In the genomic region with DNA sequence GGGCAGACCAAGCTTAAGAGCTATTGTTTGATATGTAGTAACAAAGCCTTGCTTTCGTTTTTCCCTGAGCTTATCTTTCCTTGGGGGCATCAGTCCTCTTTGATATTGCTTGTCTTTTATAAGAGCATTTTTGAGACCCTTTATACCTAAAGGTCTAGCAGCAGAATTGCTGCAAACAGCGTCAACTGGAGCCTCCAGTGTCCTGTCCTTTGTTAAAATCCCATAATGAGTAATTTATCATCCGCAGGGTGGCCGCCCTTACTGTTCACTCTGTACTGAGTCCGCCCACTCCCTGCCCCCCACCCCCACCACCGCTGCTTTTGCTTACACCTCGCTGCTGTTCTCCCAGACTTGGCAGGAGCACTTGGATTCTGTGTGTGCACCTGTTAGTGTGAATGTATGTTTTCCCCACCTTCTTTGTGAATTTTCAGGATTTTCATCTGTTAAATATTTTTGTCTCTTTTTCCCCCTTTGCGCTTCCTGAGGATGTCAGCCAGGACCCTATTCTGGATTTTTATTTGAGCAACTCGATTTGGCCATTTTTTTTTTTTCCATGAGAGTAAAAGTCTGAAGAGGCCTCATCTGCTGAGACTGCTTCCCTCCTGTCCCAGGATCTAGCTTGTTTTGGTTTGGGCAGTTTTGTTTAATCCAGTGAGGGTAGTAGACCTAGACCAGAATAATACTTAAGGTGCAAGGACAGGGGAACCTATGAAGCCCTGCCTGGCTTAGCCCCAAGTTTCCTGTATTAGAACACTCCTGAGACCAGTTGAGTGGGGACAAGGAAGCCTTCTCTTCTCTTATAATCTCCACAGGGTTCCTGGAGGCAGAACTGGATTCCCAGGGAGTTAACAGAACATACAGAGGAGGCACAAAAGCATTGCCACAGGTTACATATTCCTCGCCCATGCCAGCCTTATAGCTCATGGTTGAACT, we compare ENCODE assay signal across 7 cellular contexts. TPM values are rescaled to one million over a fixed set of nuclear protein-coding genes. Genes with fewer than 3 reads are reported as not detected.
DNase-seq lines count a peak whose midpoint lies in the region; ATAC-seq and TF ChIP-seq lines count a peak whose summit lies in the region.

No MANE protein-coding gene starts in this region.

- no peak for TF ChIP-seq CTCF in RWPE2 (IDR thresholded peaks at IDR 0.05; ENCODE audit: poor library complexity, severe bottlenecking)
- no peak for TF ChIP-seq CTCF in right atrium auricular region (IDR thresholded peaks at IDR 0.05)

- no peaks in the 10 kb centered on the region for H3K27me3 Mint-ChIP-seq in stimulated activated naive B cell treated with anti-CD40 and anti-IgM and Interleukin-4, amounts not matched to agents 10 μg/mL and 1 μg/mL and 100 μg/mL, for 72 hours

- peak overlapping the region; percentile 74 to 82 for H3K4me3 Mint-ChIP-seq in stimulated activated naive B cell treated with anti-CD40 and anti-IgM and Interleukin-4, amounts not matched to agents 10 μg/mL and 1 μg/mL and 100 μg/mL, for 72 hours

- H3K9me3 Mint-ChIP-seq in stimulated activated naive B cell treated with anti-CD40 and anti-IgM and Interleukin-4, amounts not matched to agents 10 μg/mL and 1 μg/mL and 100 μg/mL, for 72 hours: no peaks in the 10 kb centered on the region

- DNase-seq in RWPE2 (ENCODE audit: low spot score): no peak
- no peak for DNase-seq in right atrium auricular region (ENCODE audit: low spot score)
- no peak for DNase-seq in stimulated activated naive B cell treated with anti-CD40 and anti-IgM and Interleukin-4, amounts not matched to agents 10 μg/mL and 1 μg/mL and 100 μg/mL, for 72 hours
- DNase-seq in EL: no peak
- no peak for DNase-seq in activated CD4-positive, alpha-beta T cell treated with anti-CD3 and anti-CD28 coated beads, Interleukin-2, amount 50 U/mL, for 1 hour

- peak overlapping the region; percentile 92 for H3K27ac Mint-ChIP-seq in stimulated activated naive B cell treated with anti-CD40 and anti-IgM and Interleukin-4, amounts not matched to agents 10 μg/mL and 1 μg/mL and 100 μg/mL, for 72 hours

- ATAC-seq in HG02973 (IDR thresholded peaks at IDR 0.05; ENCODE audit: unreplicated experiment) (peak; percentile 3), RWPE2 (ENCODE audit: low read depth) (no peak), GM18498 (IDR thresholded peaks at IDR 0.05; ENCODE audit: unreplicated experiment) (no peak)
- no peak for ATAC-seq in stimulated activated naive B cell treated with anti-CD40 and anti-IgM and Interleukin-4, amounts not matched to agents 10 μg/mL and 1 μg/mL and 100 μg/mL, for 72 hours (replicated peaks)

- H3K9me3 ChIP-seq in RWPE2 (ENCODE audit: severe bottlenecking) (no peaks in the 10 kb centered on the region), right atrium auricular region (no peaks in the 10 kb centered on the region)

- H3K27ac ChIP-seq in RWPE2 (ENCODE audit: poor library complexity, severe bottlenecking) (peak overlapping the region; percentile 98), right atrium auricular region (peak overlapping the region; percentile 85 to 88)

- H3K36me3 ChIP-seq in RWPE2 (ENCODE audit: low read depth) (peaks cover 23% of the 10 kb centered on the region), right atrium auricular region (peaks cover under 1% of the 10 kb centered on the region)

- H3K4me3 ChIP-seq in RWPE2 (ENCODE audit: severe bottlenecking) (no peak overlapping the region), right atrium auricular region (no peak overlapping the region)

- H3K27me3 ChIP-seq in RWPE2 (ENCODE audit: insufficient read depth, poor library complexity, severe bottlenecking) (no peaks in the 10 kb centered on the region), right atrium auricular region (no peaks in the 10 kb centered on the region)

- H3K36me3 Mint-ChIP-seq in stimulated activated naive B cell treated with anti-CD40 and anti-IgM and Interleukin-4, amounts not matched to agents 10 μg/mL and 1 μg/mL and 100 μg/mL, for 72 hours: peaks cover 17 to 31% of the 10 kb centered on the region in 2 donors

- peaks cover 60 to 81% of the 10 kb centered on the region in 2 donors for H3K4me1 Mint-ChIP-seq in stimulated activated naive B cell treated with anti-CD40 and anti-IgM and Interleukin-4, amounts not matched to agents 10 μg/mL and 1 μg/mL and 100 μg/mL, for 72 hours

- H3K4me1 ChIP-seq in RWPE2 (ENCODE audit: insufficient read depth, poor library complexity, severe bottlenecking) (peaks cover 45% of the 10 kb centered on the region), right atrium auricular region (peaks cover 0 to 53% of the 10 kb centered on the region in 2 donors)

RNA-seq across cellular contexts. Expression of a gene that starts 8.1 kb away (rescaled TPM):
- total RNA-seq in right atrium auricular region: 10 to 100 TPM; 16.4 to 25.8 TPM

RNA-seq across cellular contexts. Expression of a gene that starts 26.6 kb away (rescaled TPM):
- not detected for total RNA-seq in right atrium auricular region

RNA-seq across cellular contexts. Expression of a gene that starts 38.8 kb away (rescaled TPM):
- total RNA-seq in right atrium auricular region: 10 to 100 TPM; 23.0 to 46.2 TPM

RNA-seq across cellular contexts. Expression of a gene that starts 39.0 kb away (rescaled TPM):
- under 1 TPM in 1 of 2 donors, not detected in 1; 0.20 TPM for total RNA-seq in right atrium auricular region

RNA-seq across cellular contexts. Expression of a gene that starts 55.0 kb away (rescaled TPM):
- total RNA-seq in right atrium auricular region: 10 to 100 TPM; 25.4 to 39.0 TPM
